Comparison of ENCODE assay signal across 9 cellular contexts in genomic region chr7:77393261-77393660, GRCh38. TPM values are rescaled to one million over a fixed set of nuclear protein-coding genes. Genes with fewer than 3 reads are reported as not detected.
A peak's percentile ranks its signal among the peaks of the same experiment; 100 is the strongest.
DNase-seq lines count a peak whose midpoint lies in the region; ATAC-seq, FAIRE-seq and TF ChIP-seq lines count a peak whose summit lies in the region.
"Had no signal": no experiment of that assay in that cellular context is flagged by ENCODE, and none has a peak within 500 bp of the region (broad histone marks: within the 10 kb centered on the region; RNA-seq: fewer than 3 reads in every experiment).

No MANE protein-coding gene starts in this region.

- 91% methylated on average over 5 of the region's 5 CpGs for whole genome bisulfite sequencing in SK-N-SH (ENCODE audit: low lambda C conversion rate)

- no peak overlapping the region for H2AFZ ChIP-seq in SK-N-SH (ENCODE audit: low read depth)

- no peak overlapping the region for H3K27ac ChIP-seq in SK-N-SH (ENCODE audit: low read depth in 2 of 2, low read length in 1 of 2)

- TF ChIP-seq RAD21 in SK-N-SH (IDR thresholded peaks at IDR 0.05; ENCODE audit: low read length), result no peak

- H3K27me3 ChIP-seq in SK-N-SH (ENCODE audit: insufficient read depth), result no peaks in the 10 kb centered on the region
- no peaks in the 10 kb centered on the region; the same call in 1 of the 2 replicates for H3K27me3 ChIP-seq in BE2C

- intact Hi-C loops in mucosa of descending colon (cut with DNase I, micrococcal nuclease) (no loop called here), posterior vena cava (cut with DNase I) (no loop called here)

- no peak for TF ChIP-seq EP300 in SK-N-SH (IDR thresholded peaks at IDR 0.05; ENCODE audit: borderline replicate concordance in 1 of 2, low read depth in 1 of 2, low read length in 1 of 2)

- CTCF ChIA-PET in SK-N-SH (lab: Yijun Ruan, JAX), result no interaction called here

- H3K4me2 ChIP-seq in SK-N-SH, result no peak overlapping the region

- H3K79me2 ChIP-seq in SK-N-SH (ENCODE audit: insufficient read depth), result no peaks in the 10 kb centered on the region

- FAIRE-seq in RCC 7860 (lab: Jason Lieb, UNC), result peak; percentile 78
- FAIRE-seq: colon had no signal

- TF ChIP-seq CTCF in mucosa of descending colon (IDR thresholded peaks at IDR 0.05) (no peak), SK-N-SH (IDR thresholded peaks at IDR 0.05) (no peak), BE2C (IDR thresholded peaks at IDR 0.05; ENCODE audit: low read depth, low read length) (no peak)

- no peaks in the 10 kb centered on the region for H3K4me1 ChIP-seq in mucosa of descending colon (ENCODE audit: low read depth)
- H3K4me1 ChIP-seq in SK-N-SH (ENCODE audit: control insufficient read depth in 1 of 2, insufficient read depth in 2 of 2, low read depth in 1 of 2, low read length in 1 of 2), result no peaks in the 10 kb centered on the region; a peak in 1 of 4 replicates
- H3K4me1 ChIP-seq in BE2C, result no peaks in the 10 kb centered on the region

- no peaks in the 10 kb centered on the region for H3K9me2 ChIP-seq in SK-N-SH

- no peaks in the 10 kb centered on the region for H4K20me1 ChIP-seq in SK-N-SH (ENCODE audit: insufficient read depth)

- H3K9me3 ChIP-seq in mucosa of descending colon, result no peaks in the 10 kb centered on the region
- H3K9me3 ChIP-seq in SK-N-SH, result no peaks in the 10 kb centered on the region
- H3K9me3 ChIP-seq in BE2C, result no peaks in the 10 kb centered on the region

- no peaks in the 10 kb centered on the region for H3F3A ChIP-seq in SK-N-SH (replicated peaks; ENCODE audit: insufficient read depth)

- ATAC-seq in GM18519 (IDR thresholded peaks at IDR 0.05; ENCODE audit: low FRiP score, unreplicated experiment), result peak; percentile 91
- ATAC-seq in HG02610 (IDR thresholded peaks at IDR 0.05; ENCODE audit: unreplicated experiment), result peak; percentile 98
- peak; percentile 50 for ATAC-seq in mucosa of descending colon

- peak; percentile 70 for DNase-seq in RCC 7860 (ENCODE audit: low spot score)
- DNase-seq in mucosa of descending colon, result no peak
- DNase-seq in SK-N-SH, result no peak
- DNase-seq in posterior vena cava (ENCODE audit: low spot score), result no peak
- no peak for DNase-seq in BE2C
- no peak for DNase-seq in NCI-H446 treated with DMSO at 0.1 percent for 48 hours (lab: John Stamatoyannopoulos, UW)

- H3K36me3 ChIP-seq in mucosa of descending colon (ENCODE audit: low read depth), result no peaks in the 10 kb centered on the region
- H3K36me3 ChIP-seq in SK-N-SH (replicated peaks in 1 of 2; ENCODE audit: control insufficient read depth in 1 of 2, insufficient read depth in 2 of 2, low read length in 1 of 2), result no peaks in the 10 kb centered on the region
- no peaks in the 10 kb centered on the region for H3K36me3 ChIP-seq in BE2C

- H3K4me3 ChIP-seq in mucosa of descending colon, result no peak overlapping the region
- no peak overlapping the region for H3K4me3 ChIP-seq in SK-N-SH (ENCODE audit: low read depth in 2 of 2, low read length in 1 of 2)
- H3K4me3 ChIP-seq in BE2C (ENCODE audit: low read depth, low read length), result no peak overlapping the region

- POLR2A ChIA-PET in SK-N-SH (lab: Yijun Ruan, JAX), result no interaction called here

- H3K9ac ChIP-seq in SK-N-SH, result no peak overlapping the region

TF ChIP-seq in SK-N-SH, 30 proteins besides CTCF, POLR2A, EP300 and RAD21:
- TF ChIP-seq RFX5 (IDR thresholded peaks at IDR 0.05; ENCODE audit: low read length) (no peak), FOXJ3 (CRISPR knock-in tag; IDR thresholded peaks at IDR 0.05) (no peak), RXRA (IDR thresholded peaks at IDR 0.05; ENCODE audit: borderline replicate concordance, low read depth) (no peak)

RNA-seq across cellular contexts. Expression of gene GSAP, which starts 22.9 kb away (rescaled TPM):
- 10 to 100 TPM in 2 of 3 donors, 1 to 10 TPM in 1; 8.0 to 16.7 (median 14.2) TPM for total RNA-seq in mucosa of descending colon
- polyA plus RNA-seq in SK-N-SH (2012; rRNA removed), result 5.9 and 7.5 TPM in 2 replicates
- polyA plus RNA-seq in SK-N-SH (2012; cell fraction: cytosol; rRNA removed), result 5.7 and 6.2 TPM in 2 replicates
- 20.4 and 29.3 TPM in 2 replicates for polyA plus RNA-seq in SK-N-SH (2012; cell fraction: nucleus; rRNA removed)
- 10 to 100 TPM in 1 of 2 donors, 1 to 10 TPM in 1; 9.7 to 11.4 TPM for total RNA-seq in posterior vena cava
- polyA plus RNA-seq in BE2C (2012; ENCODE audit: insufficient read depth, insufficient read length, low read depth), result not detected
